ENCODE assay signal across 8 cellular contexts in the genomic region with DNA sequence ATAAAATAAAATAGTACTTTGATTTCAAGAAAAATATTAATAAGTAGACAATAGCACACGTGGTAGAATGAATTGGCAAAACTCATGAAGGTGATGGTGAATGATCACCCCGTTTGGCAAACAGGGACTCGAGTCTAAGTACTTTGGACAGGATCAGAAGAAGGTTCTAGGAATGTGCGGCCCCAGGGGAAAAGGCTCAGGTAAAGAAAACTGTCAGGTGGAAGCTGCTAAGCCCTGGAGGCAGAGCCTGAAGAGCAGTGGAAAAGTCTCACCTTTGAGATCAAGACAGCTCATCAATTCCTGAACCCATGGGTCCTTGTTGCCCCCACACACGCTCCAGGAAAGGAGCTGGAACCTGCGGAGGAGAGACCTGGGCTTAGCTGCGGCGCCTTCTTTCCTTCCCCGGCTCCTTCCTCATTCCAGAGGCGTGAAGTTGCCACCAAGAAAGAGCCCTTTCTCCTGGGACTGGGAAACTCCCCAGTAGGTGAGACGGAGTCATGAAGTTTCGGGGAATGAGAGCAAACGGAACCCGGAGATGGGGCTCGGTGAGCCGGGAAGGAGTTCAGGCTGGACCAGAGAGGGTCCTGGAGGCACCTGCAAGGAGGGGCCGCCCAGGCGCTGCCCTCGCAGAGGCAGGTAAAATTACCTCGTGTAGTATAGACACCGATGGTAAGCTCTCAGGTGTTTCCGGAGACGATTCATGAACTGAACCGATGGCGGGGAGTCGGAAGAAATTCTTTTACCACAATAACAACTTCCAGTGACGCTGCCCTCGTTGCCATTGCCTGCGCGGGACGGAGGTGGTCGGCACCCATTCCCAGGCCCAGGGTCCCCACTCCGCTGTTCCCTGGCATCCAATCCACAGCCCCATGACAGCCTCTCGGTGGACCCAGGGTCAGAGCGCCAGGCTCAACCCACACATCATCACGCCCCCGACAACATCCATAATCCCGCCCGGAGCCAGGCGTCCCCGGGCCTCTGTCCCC. TPM values are rescaled to one million over a fixed set of nuclear protein-coding genes. Genes with fewer than 3 reads are reported as not detected.
DNase-seq lines count a peak whose midpoint lies in the region; ATAC-seq, FAIRE-seq and TF ChIP-seq lines count a peak whose summit lies in the region.

No MANE protein-coding gene starts in this region.

- H3K79me2 ChIP-seq in PC-9 (ENCODE audit: low read depth) (no peaks in the 10 kb centered on the region), endothelial cell of umbilical vein (ENCODE audit: control insufficient read depth, insufficient read depth, low read length) (no peaks in the 10 kb centered on the region)

- POLR2A ChIA-PET in PC-9 (lab: Charles Lee; ENCODE audit: unreplicated experiment) (interaction anchor here (0.5 to 0.9 kb wide), 7 partner anchors 15 to 256 kb away, joined by 4 to 10 read pairs (median 7); partner anchors contain the start of genes PLD2 and SPAG7), endothelial cell of umbilical vein (lab: Charles Lee) (no interaction called here)

- DNase-seq in PC-9 (peak; percentile 74 to 85), endothelial cell of umbilical vein (ENCODE audit: low read depth, low spot score) (no peak), HTR-8/SVneo (ENCODE audit: insufficient read length, low spot score) (no peak), DMS114 treated with DMSO at 0.1 percent for 48 hours (lab: John Stamatoyannopoulos, UW; ENCODE audit: unreplicated experiment) (no peak), GF-D8 (lab: John Stamatoyannopoulos, UW) (no peak)
- DNase-seq in natural killer cell treated with Interleukin-12 subunit alpha and Interleukin-12 subunit beta and Interleukin-15 and Interleukin-18, amount 100 ng/mL, for 72 hours (ENCODE audit: low spot score), result no peak

- FAIRE-seq in endothelial cell of umbilical vein (lab: Jason Lieb, UNC) (no peak), HTR-8/SVneo (lab: Jason Lieb, UNC) (no peak)

- H3K4me1 Mint-ChIP-seq in natural killer cell treated with Interleukin-12 subunit alpha and Interleukin-12 subunit beta and Interleukin-15 and Interleukin-18, amount 100 ng/mL, for 72 hours (ENCODE audit: low read depth in 2 of 2), result peaks cover 33 to 36% of the 10 kb centered on the region in 2 donors

- H3K27me3 Mint-ChIP-seq in natural killer cell treated with Interleukin-12 subunit alpha and Interleukin-12 subunit beta and Interleukin-15 and Interleukin-18, amount 100 ng/mL, for 72 hours, result peaks cover 15 to 25% of the 10 kb centered on the region in 2 donors

- no peaks in the 10 kb centered on the region for H4K20me1 ChIP-seq in PC-9 (ENCODE audit: insufficient read depth)
- no peaks in the 10 kb centered on the region for H4K20me1 ChIP-seq in endothelial cell of umbilical vein (replicated peaks; ENCODE audit: control insufficient read depth, extremely low read depth, insufficient read depth, low read length)

- H3K36me3 ChIP-seq in PC-9 (ENCODE audit: low read depth) (no peaks in the 10 kb centered on the region), endothelial cell of umbilical vein (ENCODE audit: control insufficient read depth in 2 of 2, extremely low read depth in 1 of 2, insufficient read depth in 2 of 2, low read length in 2 of 2) (no peaks in the 10 kb centered on the region)

- TSS peak; percentile 48 for BruUV-seq in PC-9 (replicated peaks; lab: Mats Ljungman, UMichigan)
- BruUV-seq in endothelial cell of umbilical vein (replicated peaks; lab: Mats Ljungman, UMichigan), result no TSS peak

- peak overlapping the region; percentile 72 for H3K27ac ChIP-seq in C4-2B
- H3K27ac ChIP-seq in PC-9, result peak overlapping the region; percentile 75
- no peak overlapping the region for H3K27ac ChIP-seq in endothelial cell of umbilical vein (ENCODE audit: insufficient read depth, low read depth, low read length)

- H3K9me3 ChIP-seq in PC-9 (ENCODE audit: insufficient read depth, low read depth) (no peaks in the 10 kb centered on the region), endothelial cell of umbilical vein (replicated peaks; ENCODE audit: control insufficient read depth, insufficient read depth, low read length) (no peaks in the 10 kb centered on the region)

- H3K27me3 ChIP-seq in PC-9 (ENCODE audit: insufficient read depth, low read depth), result 0 out of 2 replicates have a peak, but pooled peaks cover 6% of the 10 kb centered on the region
- peaks cover 9 to 11% of the 10 kb centered on the region in 2 experiments for H3K27me3 ChIP-seq in endothelial cell of umbilical vein (ENCODE audit: control insufficient read depth in 2 of 2, insufficient read depth in 2 of 2, low read length in 2 of 2)

- H2AFZ ChIP-seq in PC-9 (peak overlapping the region; percentile 96), endothelial cell of umbilical vein (ENCODE audit: low read depth, low read length) (peak overlapping the region; percentile 71)

- TF ChIP-seq POLR2A in endothelial cell of umbilical vein (IDR thresholded peaks at IDR 0.05; ENCODE audit: low read depth, low read length), result no peak

- H3F3A ChIP-seq in PC-9 (ENCODE audit: insufficient read depth, low read depth), result peaks cover 8% of the 10 kb centered on the region

- no peaks in the 10 kb centered on the region for H3K9me1 ChIP-seq in endothelial cell of umbilical vein (replicated peaks; ENCODE audit: control insufficient read depth, extremely low read depth, insufficient read depth, low read length)

- CTCF ChIA-PET in PC-9 (lab: Charles Lee) (interaction anchor here (0.6 to 1.4 kb wide), 4 partner anchors 8 to 52 kb away, joined by 3 to 13 read pairs (median 6); partner anchors contain the start of gene ARRB2), endothelial cell of umbilical vein (lab: Charles Lee) (interaction anchor here (0.9 to 2.0 kb wide), 3 partner anchors 28 to 165 kb away, joined by 3 to 6 read pairs (median 4); partner anchors contain the start of genes ARRB2 and CHRNE)

- peak overlapping the region; percentile 85 for H3K4me3 Mint-ChIP-seq in natural killer cell treated with Interleukin-12 subunit alpha and Interleukin-12 subunit beta and Interleukin-15 and Interleukin-18, amount 100 ng/mL, for 72 hours

- peaks cover 12% of the 10 kb centered on the region; the same call in 1 of the 2 replicates for H3K4me1 ChIP-seq in PC-9 (replicated peaks; ENCODE audit: insufficient read depth)
- peaks cover 13% of the 10 kb centered on the region for H3K4me1 ChIP-seq in endothelial cell of umbilical vein (ENCODE audit: control insufficient read depth, extremely low read depth, insufficient read depth, low read length)

- H3K4me2 ChIP-seq in PC-9, result peak overlapping the region; percentile 87
- peak overlapping the region; percentile 66 for H3K4me2 ChIP-seq in endothelial cell of umbilical vein (ENCODE audit: insufficient read depth, low read length)

- H3K4me3 ChIP-seq in PC-9 (peak overlapping the region; percentile 95), endothelial cell of umbilical vein (replicated peaks in 1 of 3; ENCODE audit: insufficient read depth in 1 of 3, low read depth in 1 of 3, low read length in 3 of 3) (peak overlapping the region; percentile 31 to 53 (median 47))

- intact Hi-C loops in PC-9 (cut with micrococcal nuclease; ENCODE audit: unreplicated experiment) (loop anchor here (2.0 kb wide), 1 partner anchor 28 kb away; the partner anchor contains the start of gene ARRB2), endothelial cell of umbilical vein (cut with micrococcal nuclease) (loop anchor here (1.0 kb wide), 1 partner anchor 7 kb away; the partner anchor contains the start of gene MED11)

- no peak overlapping the region for H3K9ac ChIP-seq in endothelial cell of umbilical vein (replicated peaks; ENCODE audit: extremely low read depth, insufficient read depth, low read length)

- H3K27ac Mint-ChIP-seq in natural killer cell treated with Interleukin-12 subunit alpha and Interleukin-12 subunit beta and Interleukin-15 and Interleukin-18, amount 100 ng/mL, for 72 hours, result peak overlapping the region; percentile 18 to 82

- dilution Hi-C loops in endothelial cell of umbilical vein (cut with MboI; ENCODE audit: extremely low pct_ligation_motif_present, low sequenced_read_pairs), result no loop called here

- H3K9me2 ChIP-seq in PC-9 (ENCODE audit: insufficient read depth), result no peaks in the 10 kb centered on the region

- TF ChIP-seq CTCF in C4-2B (conservative IDR thresholded peaks at IDR 0.05) (no peak), PC-9 (conservative IDR thresholded peaks at IDR 0.05) (0 out of 2 replicates have a peak, but pooled peaks have one; percentile 7), endothelial cell of umbilical vein (IDR thresholded peaks at IDR 0.05; ENCODE audit: extremely low read depth in 1 of 2, insufficient read depth in 1 of 2, low read depth in 1 of 2, low read length in 2 of 2) (no peak)

- H3K36me3 Mint-ChIP-seq in natural killer cell treated with Interleukin-12 subunit alpha and Interleukin-12 subunit beta and Interleukin-15 and Interleukin-18, amount 100 ng/mL, for 72 hours, result peaks cover 11% of the 10 kb centered on the region

- H3K9me3 Mint-ChIP-seq in natural killer cell treated with Interleukin-12 subunit alpha and Interleukin-12 subunit beta and Interleukin-15 and Interleukin-18, amount 100 ng/mL, for 72 hours, result no peaks in the 10 kb centered on the region

- peak in 1 of 2 donors; percentile 2 for ATAC-seq in natural killer cell treated with Interleukin-12 subunit alpha and Interleukin-12 subunit beta and Interleukin-15 and Interleukin-18, amount 100 ng/mL, for 72 hours
- no peak for ATAC-seq in HG03457 (IDR thresholded peaks at IDR 0.05; ENCODE audit: unreplicated experiment)

RNA-seq across cellular contexts. Expression of gene ZMYND15, which starts 1.2 kb away (rescaled TPM):
- total RNA-seq in PC-9 (2021), result 2.3 and 5.4 TPM in 2 replicates
- total RNA-seq in endothelial cell of umbilical vein, result 0.44 TPM in 1 of 2 replicates, not detected in the other
- polyA plus RNA-seq in endothelial cell of umbilical vein, result 0.12 and 0.18 TPM in 2 replicates
- 0.08 and 0.11 TPM in 2 replicates for polyA plus RNA-seq in endothelial cell of umbilical vein (2011; cell fraction: cytosol; rRNA removed)
- 0.37 and 0.38 TPM in 2 replicates for polyA plus RNA-seq in endothelial cell of umbilical vein (2011; cell fraction: nucleus; rRNA removed)
- polyA plus RNA-seq in endothelial cell of umbilical vein (2012), result not detected in 2 replicates
- polyA minus RNA-seq in endothelial cell of umbilical vein, result 0.17 TPM in 1 of 2 replicates, not detected in the other
- not detected for polyA minus RNA-seq in endothelial cell of umbilical vein (2011; cell fraction: cytosol; rRNA and poly(A)+ RNA removed)
- not detected in 2 replicates for polyA minus RNA-seq in endothelial cell of umbilical vein (2011; cell fraction: nucleus; rRNA and poly(A)+ RNA removed)
- total RNA-seq in natural killer cell treated with Interleukin-12 subunit alpha and Interleukin-12 subunit beta and Interleukin-15 and Interleukin-18, amount 100 ng/mL, for 72 hours, result 1 to 10 TPM; 1.0 to 2.3 TPM

RNA-seq across cellular contexts. Expression of gene CXCL16, which starts 1.3 kb away (rescaled TPM):
- total RNA-seq in PC-9 (2021) (52.4 and 60.2 TPM in 2 replicates), endothelial cell of umbilical vein (4.8 and 5.4 TPM in 2 replicates)
- polyA plus RNA-seq in endothelial cell of umbilical vein, result 6.1 and 7.3 TPM in 2 replicates
- polyA plus RNA-seq in endothelial cell of umbilical vein (2011; cell fraction: cytosol; rRNA removed), result 4.0 and 4.6 TPM in 2 replicates
- polyA plus RNA-seq in endothelial cell of umbilical vein (2011; cell fraction: nucleus; rRNA removed), result 1.1 and 1.7 TPM in 2 replicates
- 4.5 and 5.3 TPM in 2 replicates for polyA plus RNA-seq in endothelial cell of umbilical vein (2012)
- 4.6 and 4.7 TPM in 2 replicates for polyA minus RNA-seq in endothelial cell of umbilical vein
- polyA minus RNA-seq in endothelial cell of umbilical vein (2011; cell fraction: cytosol; rRNA and poly(A)+ RNA removed), result 3.6 TPM
- 0.67 and 0.87 TPM in 2 replicates for polyA minus RNA-seq in endothelial cell of umbilical vein (2011; cell fraction: nucleus; rRNA and poly(A)+ RNA removed)
- 10 to 100 TPM; 22.6 to 46.3 TPM for total RNA-seq in natural killer cell treated with Interleukin-12 subunit alpha and Interleukin-12 subunit beta and Interleukin-15 and Interleukin-18, amount 100 ng/mL, for 72 hours

RNA-seq across cellular contexts. Expression of gene MED11, which starts 7.2 kb away (rescaled TPM):
- total RNA-seq in PC-9 (2021), result 19.6 and 19.7 TPM in 2 replicates
- total RNA-seq in endothelial cell of umbilical vein, result 11.7 and 12.9 TPM in 2 replicates
- 21.2 and 23.8 TPM in 2 replicates for polyA plus RNA-seq in endothelial cell of umbilical vein
- 32.7 and 34.8 TPM in 2 replicates for polyA plus RNA-seq in endothelial cell of umbilical vein (2011; cell fraction: cytosol; rRNA removed)
- polyA plus RNA-seq in endothelial cell of umbilical vein (2011; cell fraction: nucleus; rRNA removed), result 18.5 and 19.4 TPM in 2 replicates
- polyA plus RNA-seq in endothelial cell of umbilical vein (2012), result 12.4 and 16.5 TPM in 2 replicates
- polyA minus RNA-seq in endothelial cell of umbilical vein, result 7.7 and 21.5 TPM in 2 replicates
- 19.8 TPM for polyA minus RNA-seq in endothelial cell of umbilical vein (2011; cell fraction: cytosol; rRNA and poly(A)+ RNA removed)
- polyA minus RNA-seq in endothelial cell of umbilical vein (2011; cell fraction: nucleus; rRNA and poly(A)+ RNA removed), result 1.7 and 5.6 TPM in 2 replicates
- total RNA-seq in natural killer cell treated with Interleukin-12 subunit alpha and Interleukin-12 subunit beta and Interleukin-15 and Interleukin-18, amount 100 ng/mL, for 72 hours, result 10 to 100 TPM; 27.2 to 34.6 TPM

RNA-seq across cellular contexts. Expression of gene ARRB2, which starts 28.0 kb away (rescaled TPM):
- total RNA-seq in PC-9 (2021) (79.7 and 110 TPM in 2 replicates), endothelial cell of umbilical vein (21.3 and 25.2 TPM in 2 replicates)
- polyA plus RNA-seq in endothelial cell of umbilical vein, result 18.6 and 19.1 TPM in 2 replicates
- polyA plus RNA-seq in endothelial cell of umbilical vein (2011; cell fraction: cytosol; rRNA removed), result 16.6 and 19.0 TPM in 2 replicates
- 21.1 and 22.8 TPM in 2 replicates for polyA plus RNA-seq in endothelial cell of umbilical vein (2011; cell fraction: nucleus; rRNA removed)
- 18.6 and 24.9 TPM in 2 replicates for polyA plus RNA-seq in endothelial cell of umbilical vein (2012)
- 11.4 TPM in 2 replicates for polyA minus RNA-seq in endothelial cell of umbilical vein
- 14.8 TPM for polyA minus RNA-seq in endothelial cell of umbilical vein (2011; cell fraction: cytosol; rRNA and poly(A)+ RNA removed)
- 3.7 and 4.7 TPM in 2 replicates for polyA minus RNA-seq in endothelial cell of umbilical vein (2011; cell fraction: nucleus; rRNA and poly(A)+ RNA removed)
- total RNA-seq in natural killer cell treated with Interleukin-12 subunit alpha and Interleukin-12 subunit beta and Interleukin-15 and Interleukin-18, amount 100 ng/mL, for 72 hours, result 100 to 1,000 TPM; 834 to 935 TPM

RNA-seq across cellular contexts. Expression of gene TM4SF5, which starts 33.3 kb away (rescaled TPM):
- total RNA-seq in PC-9 (2021) (not detected in 2 replicates), endothelial cell of umbilical vein (not detected in 2 replicates)
- not detected in 2 replicates for polyA plus RNA-seq in endothelial cell of umbilical vein
- not detected in 2 replicates for polyA plus RNA-seq in endothelial cell of umbilical vein (2011; cell fraction: cytosol; rRNA removed)
- polyA plus RNA-seq in endothelial cell of umbilical vein (2011; cell fraction: nucleus; rRNA removed), result not detected in 2 replicates
- polyA plus RNA-seq in endothelial cell of umbilical vein (2012), result not detected in 2 replicates
- not detected in 2 replicates for polyA minus RNA-seq in endothelial cell of umbilical vein
- not detected for polyA minus RNA-seq in endothelial cell of umbilical vein (2011; cell fraction: cytosol; rRNA and poly(A)+ RNA removed)
- not detected in 2 replicates for polyA minus RNA-seq in endothelial cell of umbilical vein (2011; cell fraction: nucleus; rRNA and poly(A)+ RNA removed)
- not detected for total RNA-seq in natural killer cell treated with Interleukin-12 subunit alpha and Interleukin-12 subunit beta and Interleukin-15 and Interleukin-18, amount 100 ng/mL, for 72 hours

Comparison
In these comparisons a context has a peak if more than half of its experiments do, and no peak if none do; other contexts are left out.
1. DNase-seq: peak in PC-9 (2 of 2); none in endothelial cell of umbilical vein (single experiment), natural killer cell treated with Interleukin-12 subunit alpha and Interleukin-12 subunit beta and Interleukin-15 and Interleukin-18, amount 100 ng/mL, for 72 hours (single experiment), HTR-8/SVneo (single experiment), DMS114 treated with DMSO at 0.1 percent for 48 hours (single experiment) and GF-D8 (single experiment).